In the genomic region with DNA sequence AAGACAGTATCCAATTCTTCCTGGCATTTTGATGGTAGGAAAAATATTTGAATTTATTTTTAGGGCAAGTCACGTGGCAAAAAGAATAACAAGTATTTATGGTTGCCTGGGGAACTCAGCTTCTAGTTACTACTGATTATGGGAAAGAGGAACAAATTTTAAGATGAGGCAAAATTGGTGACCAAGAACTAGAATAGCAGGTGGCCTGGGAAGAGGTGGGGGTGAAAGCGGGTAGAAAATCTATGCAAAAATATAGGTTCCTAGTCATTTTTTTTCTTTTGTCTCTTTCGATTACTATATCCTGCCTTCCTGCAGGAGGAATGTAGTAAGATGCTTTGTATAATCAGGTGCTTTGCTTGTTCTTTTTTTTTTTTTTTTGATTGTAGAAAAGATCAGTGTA, we compare ENCODE assay signal across 12 cellular contexts. TPM values are rescaled to one million over a fixed set of nuclear protein-coding genes. Genes with fewer than 3 reads are reported as not detected.
DNase-seq lines count a peak whose midpoint lies in the region; ATAC-seq lines count a peak whose summit lies in the region.
"Had no signal": no experiment of that assay in that cellular context is flagged by ENCODE, and none has a peak within 500 bp of the region (broad histone marks: within the 10 kb centered on the region; RNA-seq: fewer than 3 reads in every experiment).

No MANE protein-coding gene starts in this region.

- H3K9me3 Mint-ChIP-seq in activated CD8-positive, alpha-beta memory T cell treated with anti-CD3 and anti-CD28 coated beads, Interleukin-2, amount 10 ng/mL, durations not matched to agents 7 days and 5 days (ENCODE audit: low read depth), result no peaks in the 10 kb centered on the region
- peaks cover 0 to 3% of the 10 kb centered on the region in 2 donors for H3K9me3 Mint-ChIP-seq in stimulated activated naive B cell treated with anti-CD40 and anti-IgM and Interleukin-4, amounts not matched to agents 10 μg/mL and 1 μg/mL and 100 μg/mL, for 72 hours

- peak overlapping the region; percentile 88 for H3K27ac Mint-ChIP-seq in activated CD8-positive, alpha-beta memory T cell treated with anti-CD3 and anti-CD28 coated beads, Interleukin-2, amount 10 ng/mL, durations not matched to agents 7 days and 5 days
- peak overlapping the region; percentile 94 for H3K27ac Mint-ChIP-seq in stimulated activated naive B cell treated with anti-CD40 and anti-IgM and Interleukin-4, amounts not matched to agents 10 μg/mL and 1 μg/mL and 100 μg/mL, for 72 hours
- H3K27ac Mint-ChIP-seq: WTC11 had no signal

- no peak for ATAC-seq in activated CD8-positive, alpha-beta memory T cell treated with anti-CD3 and anti-CD28 coated beads, Interleukin-2, amount 10 ng/mL, durations not matched to agents 7 days and 5 days
- ATAC-seq in HG02623 (IDR thresholded peaks at IDR 0.05; ENCODE audit: unreplicated experiment) (peak; percentile 36), HG03469 (IDR thresholded peaks at IDR 0.05; ENCODE audit: unreplicated experiment) (peak; percentile 36)
- peak; percentile 78 to 83 for ATAC-seq in stimulated activated naive B cell treated with anti-CD40 and anti-IgM and Interleukin-4, amounts not matched to agents 10 μg/mL and 1 μg/mL and 100 μg/mL, for 72 hours (replicated peaks)
- ATAC-seq: WTC11 had no signal

- peaks cover 56% of the 10 kb centered on the region for H3K36me3 Mint-ChIP-seq in activated CD8-positive, alpha-beta memory T cell treated with anti-CD3 and anti-CD28 coated beads, Interleukin-2, amount 10 ng/mL, durations not matched to agents 7 days and 5 days
- H3K36me3 Mint-ChIP-seq in stimulated activated naive B cell treated with anti-CD40 and anti-IgM and Interleukin-4, amounts not matched to agents 10 μg/mL and 1 μg/mL and 100 μg/mL, for 72 hours, result peaks cover 47 to 63% of the 10 kb centered on the region in 2 donors

- CTCF ChIA-PET in activated CD8-positive, alpha-beta memory T cell treated with anti-CD3 and anti-CD28 coated beads, Interleukin-2, amount 10 ng/mL, durations not matched to agents 7 days and 5 days (lab: Charles Lee), result interaction anchor here (0.8 to 8.8 kb wide), 10 partner anchors 11 to 90 kb away, joined by 3 to 68 read pairs (median 5); a partner anchor contains a TSS

- H3K4me3 Mint-ChIP-seq in activated CD8-positive, alpha-beta memory T cell treated with anti-CD3 and anti-CD28 coated beads, Interleukin-2, amount 10 ng/mL, durations not matched to agents 7 days and 5 days, result no peak overlapping the region
- peak overlapping the region in 1 of 2 donors; percentile 28 for H3K4me3 Mint-ChIP-seq in stimulated activated naive B cell treated with anti-CD40 and anti-IgM and Interleukin-4, amounts not matched to agents 10 μg/mL and 1 μg/mL and 100 μg/mL, for 72 hours
- H3K4me3 Mint-ChIP-seq: WTC11 had no signal

- H3K4me1 Mint-ChIP-seq in activated CD8-positive, alpha-beta memory T cell treated with anti-CD3 and anti-CD28 coated beads, Interleukin-2, amount 10 ng/mL, durations not matched to agents 7 days and 5 days, result peaks cover 89% of the 10 kb centered on the region
- H3K4me1 Mint-ChIP-seq in stimulated activated naive B cell treated with anti-CD40 and anti-IgM and Interleukin-4, amounts not matched to agents 10 μg/mL and 1 μg/mL and 100 μg/mL, for 72 hours, result peaks cover 50 to 93% of the 10 kb centered on the region in 2 donors
- H3K4me1 Mint-ChIP-seq: WTC11 had no signal

- no peak for DNase-seq in activated CD8-positive, alpha-beta memory T cell treated with anti-CD3 and anti-CD28 coated beads, Interleukin-2, amount 10 ng/mL, durations not matched to agents 7 days and 5 days
- DNase-seq in activated CD8-positive, alpha-beta memory T cell treated with anti-CD3 and anti-CD28 coated beads, Interleukin-2, amount 50 U/mL, for 4 hours, result no peak
- DNase-seq in stimulated activated naive B cell treated with anti-CD40 and anti-IgM and Interleukin-4, amounts not matched to agents 10 μg/mL and 1 μg/mL and 100 μg/mL, for 72 hours, result peak; percentile 65
- DNase-seq in T1000 (lab: John Stamatoyannopoulos, UW) (no peak), activated gamma-delta T cell treated with Interleukin-2 at 50 U/mL for 16 hours (no peak), iPS-NIHi11 (ENCODE audit: low spot score) (no peak)
- DNase-seq: left colon, NCI-H774 had no signal

- H3K27me3 Mint-ChIP-seq in activated CD8-positive, alpha-beta memory T cell treated with anti-CD3 and anti-CD28 coated beads, Interleukin-2, amount 10 ng/mL, durations not matched to agents 7 days and 5 days, result no peaks in the 10 kb centered on the region
- no peaks in the 10 kb centered on the region for H3K27me3 Mint-ChIP-seq in stimulated activated naive B cell treated with anti-CD40 and anti-IgM and Interleukin-4, amounts not matched to agents 10 μg/mL and 1 μg/mL and 100 μg/mL, for 72 hours

RNA-seq across cellular contexts. Expression of a gene that starts 27.8 kb away (rescaled TPM):
- 100 to 1,000 TPM; 150 to 395 TPM for total RNA-seq in activated CD8-positive, alpha-beta memory T cell treated with anti-CD3 and anti-CD28 coated beads, Interleukin-2, amount 10 ng/mL, durations not matched to agents 7 days and 5 days
- total RNA-seq: epithelial cell of proximal tubule had no signal
